Comparison of ENCODE assay signal across 7 cellular contexts in the genomic region with DNA sequence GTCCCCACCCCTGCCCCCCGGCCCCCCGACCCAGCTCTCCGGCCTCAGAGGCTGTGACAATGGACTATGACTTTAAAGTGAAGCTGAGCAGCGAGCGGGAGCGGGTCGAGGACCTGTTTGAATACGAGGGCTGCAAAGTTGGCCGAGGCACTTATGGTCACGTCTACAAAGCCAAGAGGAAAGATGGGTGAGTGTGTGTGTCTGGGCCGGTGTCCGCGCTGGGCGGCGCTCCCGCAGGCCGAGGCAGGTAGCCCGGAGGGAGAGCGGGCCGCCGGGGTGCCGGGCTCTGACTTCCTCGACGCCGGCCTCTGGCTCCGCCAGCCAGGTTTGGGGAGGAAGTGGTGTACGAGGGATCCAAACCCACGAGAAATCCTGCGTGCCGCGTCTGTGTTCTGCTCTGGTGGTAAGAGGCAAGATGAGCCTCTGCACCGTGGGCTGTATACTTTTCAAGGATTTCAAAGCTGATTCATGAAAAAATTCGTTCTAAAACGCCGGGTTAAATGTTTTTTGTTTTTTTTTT. TPM values are rescaled to one million over a fixed set of nuclear protein-coding genes. Genes with fewer than 3 reads are reported as not detected.
DNase-seq lines count a peak whose midpoint lies in the region; ATAC-seq and TF ChIP-seq lines count a peak whose summit lies in the region.

No MANE protein-coding gene starts in this region.

- ATAC-seq in GM18498 (IDR thresholded peaks at IDR 0.05; ENCODE audit: unreplicated experiment) (peak; percentile 45), HG02610 (IDR thresholded peaks at IDR 0.05; ENCODE audit: unreplicated experiment) (peak; percentile 25), right lobe of liver (peak; percentile 70 to 73 (median 72))

- peak overlapping the region; percentile 92 to 99 (median 96) for H3K27ac ChIP-seq in right lobe of liver

- no peaks in the 10 kb centered on the region for H3K27me3 ChIP-seq in right lobe of liver

- no peak for TF ChIP-seq POLR2A in right lobe of liver (IDR thresholded peaks at IDR 0.05)

- no peaks in the 10 kb centered on the region for H3K36me3 ChIP-seq in right lobe of liver

- no peak for TF ChIP-seq CTCF in right lobe of liver (IDR thresholded peaks at IDR 0.05)

- H3K4me3 ChIP-seq in right lobe of liver, result peak overlapping the region; percentile 90 to 96 (median 95)

- 0% methylated on average over 13 of the region's 35 CpGs for WGBS in right lobe of liver (ENCODE audit: insufficient coverage, low coverage, low lambda C conversion rate, missing lambda C conversion rate)

- DNase-seq in NCI-H1092 treated with DMSO at 0.1 percent for 48 hours (lab: John Stamatoyannopoulos, UW), result peak; percentile 63
- DNase-seq in activated CD4-positive, alpha-beta T cell treated with anti-CD3 and anti-CD28 coated beads for 48 hours, result peak; percentile 57
- DNase-seq in dedifferentiated amniotic fluid mesenchymal stem cell (ENCODE audit: extremely low spot score), result peak; percentile 31
- peak; percentile 70 to 80 (median 77) for DNase-seq in right lobe of liver
- peak; percentile 38 to 40 for DNase-seq in stimulated activated CD4-positive, alpha-beta T cell treated with anti-CD3 and anti-CD28 coated beads, Interleukin-4, amount 100 ng/mL, for 4 hours

- intact Hi-C loops in right lobe of liver (cut with DNase I), result no loop called here

- H3K9me3 ChIP-seq in right lobe of liver, result no peaks in the 10 kb centered on the region

- H3K4me1 ChIP-seq in right lobe of liver, result peaks cover 0 to 20% (median 6%) of the 10 kb centered on the region in 4 donors

RNA-seq across cellular contexts. Expression of a gene that starts 0.7 kb away (rescaled TPM):
- 10 to 100 TPM in 1 of 6 experiments, 1 to 10 TPM in 5; 6.2 to 10.5 (median 7.7) TPM for total RNA-seq in right lobe of liver

RNA-seq across cellular contexts. Expression of a gene that starts 32.5 kb away (rescaled TPM):
- total RNA-seq in right lobe of liver, result 10 to 100 TPM in 5 of 6 experiments, 1 to 10 TPM in 1; 8.2 to 17.3 (median 11.3) TPM

Comparison
In these comparisons a context has a peak if more than half of its experiments do, and no peak if none do; other contexts are left out.
1. Peak in every context shown above with its lines: DNase-seq, ATAC-seq, H3K4me3 ChIP-seq and H3K27ac ChIP-seq.